In the genomic region with DNA sequence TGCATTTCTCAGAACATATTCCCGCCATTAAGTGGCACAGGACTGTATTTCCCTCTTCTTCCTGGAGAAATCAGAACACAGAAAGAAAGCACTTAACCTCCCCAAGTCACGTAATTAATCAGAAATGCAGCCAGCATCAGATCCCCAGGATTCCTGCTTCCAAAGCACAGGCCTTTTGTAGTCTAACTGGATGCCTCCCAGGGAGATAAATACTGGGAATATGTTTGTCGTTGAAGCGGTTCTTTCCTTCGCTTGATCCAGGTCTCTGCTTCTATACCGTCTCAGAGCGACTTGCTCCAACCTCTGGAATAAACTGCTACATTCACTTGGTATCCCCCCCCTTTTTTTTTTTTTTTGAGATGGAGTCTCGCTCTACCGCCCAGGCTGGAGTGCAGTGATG, we compare ENCODE assay signal across 21 cellular contexts.
"Had no signal": no experiment of that assay in that cellular context is flagged by ENCODE, and none has a peak within 500 bp of the region (broad histone marks: within the 10 kb centered on the region; RNA-seq: fewer than 3 reads in every experiment).

No MANE protein-coding gene starts in this region.

- DNase-seq: dorsolateral prefrontal cortex; effector CD4-positive, alpha-beta T cell; foreskin fibroblast; gastrocnemius medialis; heart left ventricle; kidney; natural killer cell; right lobe of liver; small intestine; stimulated activated CD4-positive, alpha-beta T cell treated with anti-CD3 and anti-CD28 coated beads, Interleukin-15, amount 100 ng/mL, for 24 hours; stimulated activated CD4-positive, alpha-beta T cell treated with anti-CD3 and anti-CD28 coated beads, Interleukin-2, amount 100 ng/mL, for 48 hours; stimulated activated naive CD4-positive, alpha-beta T cell; stimulated activated naive CD8-positive, alpha-beta T cell treated with anti-CD3 and anti-CD28 coated beads, Interleukin-15, amount 100 ng/mL, for 72 hours; transverse colon; upper lobe of right lung; uterus had no signal

- H3K27ac ChIP-seq: dorsolateral prefrontal cortex, gastrocnemius medialis, heart left ventricle, hepatocyte, parathyroid adenoma, right lobe of liver, suprapubic skin, transverse colon, upper lobe of right lung, uterus had no signal

- H3K4me3 ChIP-seq: dorsolateral prefrontal cortex, gastrocnemius medialis, heart left ventricle, hepatocyte, lung, right lobe of liver, suprapubic skin, transverse colon, upper lobe of right lung, uterus had no signal

- H3K36me3 ChIP-seq: gastrocnemius medialis, heart left ventricle, right lobe of liver, suprapubic skin, transverse colon, upper lobe of right lung, uterus had no signal

- H3K27me3 ChIP-seq: dorsolateral prefrontal cortex, gastrocnemius medialis, heart left ventricle, hepatocyte, right lobe of liver, suprapubic skin, transverse colon, upper lobe of right lung, uterus had no signal

- H3K9me3 ChIP-seq: gastrocnemius medialis, heart left ventricle, right lobe of liver, suprapubic skin, transverse colon, upper lobe of right lung, uterus had no signal

- ATAC-seq: gastrocnemius medialis; heart left ventricle; left lobe of liver; natural killer cell; right lobe of liver; stimulated activated naive CD8-positive, alpha-beta T cell treated with anti-CD3 and anti-CD28 coated beads, Interleukin-15, amount 100 ng/mL, for 72 hours; upper lobe of right lung had no signal

- H3K4me1 ChIP-seq: gastrocnemius medialis, heart left ventricle, right lobe of liver, suprapubic skin, transverse colon, upper lobe of right lung, uterus had no signal
